18 cellular contexts compared by ENCODE assay signal in the genomic region with DNA sequence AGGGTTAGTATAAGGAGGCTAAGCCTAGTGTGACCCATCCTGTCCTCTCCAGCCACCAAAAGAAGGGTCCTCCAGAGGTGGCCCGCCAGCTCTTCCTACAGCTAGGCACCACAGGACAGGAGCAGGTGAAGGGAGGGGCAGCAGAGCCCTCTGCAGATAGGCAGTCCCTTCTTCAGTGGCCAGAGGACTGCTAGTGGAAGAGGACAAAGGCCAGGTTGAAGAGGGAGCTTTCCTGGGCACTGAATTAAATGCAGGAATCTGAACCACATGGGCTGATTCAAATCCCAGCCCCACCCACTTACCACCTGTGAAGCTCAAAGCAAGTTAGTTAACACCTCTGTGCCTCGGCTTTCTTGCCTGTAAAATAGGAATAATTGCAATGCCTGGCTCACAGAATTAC.
A peak's percentile ranks its signal among the peaks of the same experiment; 100 is the strongest.
DNase-seq lines count a peak whose midpoint lies in the region; ATAC-seq, FAIRE-seq and TF ChIP-seq lines count a peak whose summit lies in the region.
"Had no signal": no experiment of that assay in that cellular context is flagged by ENCODE, and none has a peak within 500 bp of the region (broad histone marks: within the 10 kb centered on the region; RNA-seq: fewer than 3 reads in every experiment).

No MANE protein-coding gene starts in this region.

- H3K9me3 ChIP-seq in Caco-2 (no peaks in the 10 kb centered on the region), H9 (ENCODE audit: control insufficient read depth, low read depth, low read length) (no peaks in the 10 kb centered on the region), endodermal cell (ENCODE audit: control insufficient read depth, low read length) (no peaks in the 10 kb centered on the region), gastroesophageal sphincter (no peaks in the 10 kb centered on the region)
- H3K9me3 ChIP-seq: BLaER1 treated with 17β-estradiol and CSF1 and Interleukin-3, amounts not matched to agents 10 nM and 100 nM had no signal

- H3K4me1 ChIP-seq in Caco-2 (no peaks in the 10 kb centered on the region), H9 (ENCODE audit: insufficient read depth, low read length) (no peaks in the 10 kb centered on the region), endodermal cell (ENCODE audit: control insufficient read depth, insufficient read depth, low read length) (no peaks in the 10 kb centered on the region), gastroesophageal sphincter (no peaks in the 10 kb centered on the region)

- H3K4me3 Mint-ChIP-seq in Caco-2 (ENCODE audit: unreplicated experiment) (peak overlapping the region; percentile 39), H9 (no peak overlapping the region), endodermal cell (no peak overlapping the region)
- H3K4me3 Mint-ChIP-seq: CD4-positive, alpha-beta T cell; HFFc6 had no signal

- no peak for TF ChIP-seq EP300 in gastroesophageal sphincter (IDR thresholded peaks at IDR 0.05)

- H3K36me3 ChIP-seq in Caco-2 (ENCODE audit: control insufficient read depth, insufficient read depth, low read length) = no peaks in the 10 kb centered on the region
- no peaks in the 10 kb centered on the region for H3K36me3 ChIP-seq in endodermal cell (ENCODE audit: control insufficient read depth, insufficient read depth, low read length)
- H3K36me3 ChIP-seq in gastroesophageal sphincter = no peaks in the 10 kb centered on the region
- H3K36me3 ChIP-seq: BLaER1 treated with 17β-estradiol and CSF1 and Interleukin-3, amounts not matched to agents 10 nM and 100 nM had no signal

- no peak overlapping the region for H2BK5ac ChIP-seq in H9 (ENCODE audit: insufficient read length, low read length)

- TF ChIP-seq POLR2A in H54 (IDR thresholded peaks at IDR 0.05; ENCODE audit: low read depth, low read length) (no peak), gastroesophageal sphincter (IDR thresholded peaks at IDR 0.05) (no peak)

- no peak overlapping the region for H2BK20ac ChIP-seq in H9 (ENCODE audit: low read depth, low read length, poor library complexity, severe bottlenecking)

- no peak overlapping the region for H3K18ac ChIP-seq in H9 (ENCODE audit: insufficient read length, low read depth, low read length)

- H3K27ac ChIP-seq in H9 (ENCODE audit: insufficient read length, low read depth, low read length) (no peak overlapping the region), endodermal cell (ENCODE audit: low read depth, low read length) (no peak overlapping the region), gastroesophageal sphincter (no peak overlapping the region)
- H3K27ac ChIP-seq: BLaER1 treated with 17β-estradiol and CSF1 and Interleukin-3, amounts not matched to agents 10 nM and 100 nM had no signal

- H3K4me3 ChIP-seq in Caco-2 (ENCODE audit: low read depth, low read length) (no peak overlapping the region), endodermal cell (ENCODE audit: low read length) (no peak overlapping the region), gastroesophageal sphincter (no peak overlapping the region)
- H3K4me3 ChIP-seq: BLaER1 treated with 17β-estradiol and CSF1 and Interleukin-3, amounts not matched to agents 10 nM and 100 nM had no signal

- H3K56ac ChIP-seq in H9 (ENCODE audit: insufficient read length, low read depth, low read length) = no peak overlapping the region

- ATAC-seq in gastroesophageal sphincter (no peak), GM21737 (IDR thresholded peaks at IDR 0.05; ENCODE audit: unreplicated experiment) (no peak), GM21515 (IDR thresholded peaks at IDR 0.05; ENCODE audit: unreplicated experiment) (no peak)

- H3K27me3 ChIP-seq in Caco-2 (replicated peaks; ENCODE audit: control insufficient read depth, insufficient read depth, low read length) = peaks cover 2% of the 10 kb centered on the region
- no peaks in the 10 kb centered on the region for H3K27me3 ChIP-seq in H9 (ENCODE audit: insufficient read depth, low read length)
- H3K27me3 ChIP-seq in endodermal cell (ENCODE audit: control insufficient read depth, insufficient read depth, low read length, poor library complexity, severe bottlenecking) = no peaks in the 10 kb centered on the region
- H3K27me3 ChIP-seq in gastroesophageal sphincter = peaks cover 24% of the 10 kb centered on the region
- H3K27me3 ChIP-seq: BLaER1 treated with 17β-estradiol and CSF1 and Interleukin-3, amounts not matched to agents 10 nM and 100 nM had no signal

- H4K8ac ChIP-seq in H9 (replicated peaks; ENCODE audit: insufficient read length, low read depth, low read length) = no peak overlapping the region

- no TSS peak for BruUV-seq in Caco-2 (replicated peaks; lab: Mats Ljungman, UMichigan)

- H3K4me2 ChIP-seq in H9 (ENCODE audit: insufficient read depth, insufficient read length, low read length) = no peak overlapping the region
- H3K4me2 ChIP-seq: BLaER1 treated with 17β-estradiol and CSF1 and Interleukin-3, amounts not matched to agents 10 nM and 100 nM had no signal

- H3K4me1 Mint-ChIP-seq in Caco-2 (ENCODE audit: low read depth, unreplicated experiment) (no peaks in the 10 kb centered on the region), H9 (peaks cover 25 to 31% of the 10 kb centered on the region in 2 experiments), endodermal cell (peaks cover 8% of the 10 kb centered on the region)

- DNase-seq in Caco-2 (no peak), H9 (peak; percentile 68), endodermal cell (peak; percentile 75), iPS-NIHi11 (ENCODE audit: low spot score) (peak; percentile 34), H54 (ENCODE audit: insufficient read length, low spot score) (no peak)
- DNase-seq: 8988T; CD4-positive, alpha-beta T cell; DMS79; HCEC 1CT; HFFc6; IMR-90; KBM-7 had no signal

- no CpG with 5 or more reads among the region's 2 CpGs for WGBS in H9 (ENCODE audit: extremely low coverage, insufficient read length, low lambda C conversion rate)
- 68 to 70% methylated on average over 2 of the region's 2 CpGs for WGBS in endodermal cell (ENCODE audit: insufficient coverage in 1 of 2, insufficient read length in 1 of 2), 2 experiments
- WGBS in gastroesophageal sphincter (ENCODE audit: low coverage in 1 of 2), 2 donors = 50% methylated on average over 1 of the region's 2 CpGs; no CpG with 5 or more reads in 1 of the 2 donors

- H3K9ac ChIP-seq in H9 (ENCODE audit: extremely low read depth, insufficient read length, low read length) (no peak overlapping the region), endodermal cell (ENCODE audit: extremely low read depth, low read length, poor library complexity, severe bottlenecking) (no peak overlapping the region)
- H3K9ac ChIP-seq: BLaER1 treated with 17β-estradiol and CSF1 and Interleukin-3, amounts not matched to agents 10 nM and 100 nM had no signal

- TF ChIP-seq CTCF in Caco-2 (IDR thresholded peaks at IDR 0.05; ENCODE audit: insufficient read depth in 1 of 2, low read depth in 1 of 2, low read length in 1 of 2, severe bottlenecking in 1 of 2, unreplicated experiment in 1 of 2) (no peak), H9 (conservative IDR thresholded peaks at IDR 0.05) (no peak), endodermal cell (conservative IDR thresholded peaks at IDR 0.05) (no peak), gastroesophageal sphincter (IDR thresholded peaks at IDR 0.05) (no peak)

- H3K23ac ChIP-seq in H9 (ENCODE audit: insufficient read length, low read depth, low read length) = no peak overlapping the region

- no peak overlapping the region for H2BK12ac ChIP-seq in H9 (ENCODE audit: insufficient read length, low read depth, low read length)

- H3K27ac Mint-ChIP-seq in Caco-2 (ENCODE audit: unreplicated experiment) (no peak overlapping the region), H9 (no peak overlapping the region), endodermal cell (no peak overlapping the region)
- H3K27ac Mint-ChIP-seq: CD4-positive, alpha-beta T cell; HFFc6 had no signal

- no peaks in the 10 kb centered on the region for H3K79me2 ChIP-seq in H9 (ENCODE audit: insufficient read depth, low read length)

- H2BK120ac ChIP-seq in H9 (ENCODE audit: low read depth, low read length, poor library complexity, severe bottlenecking) = no peak overlapping the region

- no peak overlapping the region for H4K5ac ChIP-seq in H9 (ENCODE audit: insufficient read length, low read depth, low read length)

- no peak overlapping the region for H3T11ph ChIP-seq in H9 (ENCODE audit: low read length)

- H3K4ac ChIP-seq in H9 (ENCODE audit: low read depth, low read length) = no peak overlapping the region

- 0 out of 2 replicates have a peak overlapping the region, but pooled peaks have one; percentile 17 for H3K14ac ChIP-seq in H9 (ENCODE audit: insufficient read depth, low read length)

- H3K36me3 Mint-ChIP-seq in Caco-2 (ENCODE audit: insufficient read depth, unreplicated experiment) = no peaks in the 10 kb centered on the region
- H3K36me3 Mint-ChIP-seq in H9 (ENCODE audit: insufficient read depth in 1 of 3, low read depth in 3 of 3) = no peaks in the 10 kb centered on the region
- no peaks in the 10 kb centered on the region for H3K36me3 Mint-ChIP-seq in endodermal cell (ENCODE audit: low read depth)

- no peaks in the 10 kb centered on the region for H4K20me1 ChIP-seq in H9 (ENCODE audit: control insufficient read depth, insufficient read depth, insufficient read length)
- H4K20me1 ChIP-seq: BLaER1 treated with 17β-estradiol and CSF1 and Interleukin-3, amounts not matched to agents 10 nM and 100 nM had no signal

- H3K27me3 Mint-ChIP-seq in Caco-2 (ENCODE audit: insufficient read depth, unreplicated experiment) = peaks cover 22% of the 10 kb centered on the region
- H3K27me3 Mint-ChIP-seq in H9 (ENCODE audit: low read depth) = peaks cover 10% of the 10 kb centered on the region
- H3K27me3 Mint-ChIP-seq in endodermal cell (ENCODE audit: insufficient read depth) = peaks cover 3% of the 10 kb centered on the region

- no peaks in the 10 kb centered on the region for H3K23me2 ChIP-seq in H9 (ENCODE audit: insufficient read length, low read depth, low read length, poor library complexity, severe bottlenecking)

- H4K91ac ChIP-seq in H9 (ENCODE audit: insufficient read length, low read depth, low read length) = no peak overlapping the region

- no peak overlapping the region for H2AFZ ChIP-seq in H9 (ENCODE audit: low read length)

- H3K9me3 Mint-ChIP-seq in Caco-2 (ENCODE audit: unreplicated experiment) = no peaks in the 10 kb centered on the region
- no peaks in the 10 kb centered on the region for H3K9me3 Mint-ChIP-seq in H9
- H3K9me3 Mint-ChIP-seq in endodermal cell = peaks cover 2% of the 10 kb centered on the region
- H3K9me3 Mint-ChIP-seq: CD4-positive, alpha-beta T cell had no signal

- H3K79me1 ChIP-seq in H9 (ENCODE audit: insufficient read depth, low read depth, low read length, poor library complexity, severe bottlenecking) = no peaks in the 10 kb centered on the region

- CTCF ChIA-PET in Caco-2 (lab: Charles Lee) = interaction anchor here (0.6 kb wide), 1 partner anchor 85 kb away, joined by 4 read pairs; no protein-coding TSS in a partner anchor

- POLR2A ChIA-PET in Caco-2 (lab: Charles Lee) = no interaction called here

- no peak overlapping the region for H2AK5ac ChIP-seq in H9 (ENCODE audit: insufficient read length, low read length)

- no peak overlapping the region for H2BK15ac ChIP-seq in H9 (ENCODE audit: low read depth, low read length)

- intact Hi-C loops in Caco-2 (cut with micrococcal nuclease; ENCODE audit: unreplicated experiment) = no loop called here

- FAIRE-seq in H54 (lab: Jason Lieb, UNC) = no peak
- FAIRE-seq: G401.6, GM12891 had no signal

Comparison
In these comparisons a context has a peak if more than half of its experiments do, and no peak if none do; other contexts are left out.
1. DNase-seq: peak in H9 (single experiment), endodermal cell (single experiment) and iPS-NIHi11 (single experiment); none in Caco-2 (0 of 2) and H54 (single experiment).